In genomic region chr11:58286249-58286648, GRCh38 we compare ENCODE assay signal across 9 cellular contexts. TPM values are rescaled to one million over a fixed set of nuclear protein-coding genes. Genes with fewer than 3 reads are reported as not detected.
DNase-seq lines count a peak whose midpoint lies in the region; ATAC-seq and TF ChIP-seq lines count a peak whose summit lies in the region.
"Had no signal": no experiment of that assay in that cellular context is flagged by ENCODE, and none has a peak within 500 bp of the region (broad histone marks: within the 10 kb centered on the region; RNA-seq: fewer than 3 reads in every experiment).

No MANE protein-coding gene starts in this region.

- WGBS in upper lobe of left lung, 2 donors: 10 to 29% methylated on average over 1 of the region's 1 CpG

- no peak for TF ChIP-seq POLR2A in upper lobe of left lung (IDR thresholded peaks at IDR 0.05)

- ATAC-seq in GM18861 (IDR thresholded peaks at IDR 0.05; ENCODE audit: unreplicated experiment) (peak; percentile 75), HG03378 (IDR thresholded peaks at IDR 0.05; ENCODE audit: unreplicated experiment) (peak; percentile 75), upper lobe of left lung (ENCODE audit: low FRiP score in 2 of 2) (peak in 1 of 2 donors; percentile 37)

- peak in 4 of 6 experiments; percentile 11 to 26 (median 18) for TF ChIP-seq CTCF in upper lobe of left lung (IDR thresholded peaks at IDR 0.05)

- H3K4me1 ChIP-seq in upper lobe of left lung: no peaks in the 10 kb centered on the region

- H3K27me3 ChIP-seq in upper lobe of left lung: no peaks in the 10 kb centered on the region

- no peak overlapping the region for H3K4me3 ChIP-seq in upper lobe of left lung

- H3K9me3 ChIP-seq in upper lobe of left lung: no peaks in the 10 kb centered on the region

- DNase-seq in CMK (ENCODE audit: low read depth): peak; percentile 4
- peak; percentile 6 for DNase-seq in SK-N-DZ (ENCODE audit: low spot score)
- DNase-seq in glomerular visceral epithelial cell (ENCODE audit: extremely low spot score): peak; percentile 39
- DNase-seq in upper lobe of left lung: no peak
- no peak for DNase-seq in activated CD8-positive, alpha-beta memory T cell treated with anti-CD3 and anti-CD28 coated beads for 24 hours
- no peak for DNase-seq in effector CD4-positive, alpha-beta T cell

- H3K27ac ChIP-seq in upper lobe of left lung: no peak overlapping the region

- no peak for TF ChIP-seq EP300 in upper lobe of left lung (IDR thresholded peaks at IDR 0.05)

- no peaks in the 10 kb centered on the region for H3K36me3 ChIP-seq in upper lobe of left lung

RNA-seq across cellular contexts. Expression of gene OR10W1, which starts 18.2 kb away (rescaled TPM):
- not detected in 2 replicates for polyA plus RNA-seq in SK-N-DZ (2014; cell fraction: cytosol; rRNA removed)
- polyA plus RNA-seq in SK-N-DZ (2014; cell fraction: nucleus; rRNA removed): not detected in 2 replicates
- total RNA-seq in upper lobe of left lung: not detected
- total RNA-seq: skeletal muscle tissue had no signal

RNA-seq across cellular contexts. Expression of gene OR10Q1, which starts 57.5 kb away (rescaled TPM):
- not detected in 2 replicates for polyA plus RNA-seq in SK-N-DZ (2014; cell fraction: cytosol; rRNA removed)
- polyA plus RNA-seq in SK-N-DZ (2014; cell fraction: nucleus; rRNA removed): not detected in 2 replicates
- total RNA-seq in upper lobe of left lung: not detected
- total RNA-seq: skeletal muscle tissue had no signal

Comparison
In these comparisons a context has a peak if more than half of its experiments do, and no peak if none do; other contexts are left out.
1. DNase-seq: peak in CMK (single experiment), SK-N-DZ (single experiment) and glomerular visceral epithelial cell (single experiment); none in upper lobe of left lung (0 of 2), activated CD8-positive, alpha-beta memory T cell treated with anti-CD3 and anti-CD28 coated beads for 24 hours (single experiment) and effector CD4-positive, alpha-beta T cell (single experiment).